8 cellular contexts compared by ENCODE assay signal in the genomic region with DNA sequence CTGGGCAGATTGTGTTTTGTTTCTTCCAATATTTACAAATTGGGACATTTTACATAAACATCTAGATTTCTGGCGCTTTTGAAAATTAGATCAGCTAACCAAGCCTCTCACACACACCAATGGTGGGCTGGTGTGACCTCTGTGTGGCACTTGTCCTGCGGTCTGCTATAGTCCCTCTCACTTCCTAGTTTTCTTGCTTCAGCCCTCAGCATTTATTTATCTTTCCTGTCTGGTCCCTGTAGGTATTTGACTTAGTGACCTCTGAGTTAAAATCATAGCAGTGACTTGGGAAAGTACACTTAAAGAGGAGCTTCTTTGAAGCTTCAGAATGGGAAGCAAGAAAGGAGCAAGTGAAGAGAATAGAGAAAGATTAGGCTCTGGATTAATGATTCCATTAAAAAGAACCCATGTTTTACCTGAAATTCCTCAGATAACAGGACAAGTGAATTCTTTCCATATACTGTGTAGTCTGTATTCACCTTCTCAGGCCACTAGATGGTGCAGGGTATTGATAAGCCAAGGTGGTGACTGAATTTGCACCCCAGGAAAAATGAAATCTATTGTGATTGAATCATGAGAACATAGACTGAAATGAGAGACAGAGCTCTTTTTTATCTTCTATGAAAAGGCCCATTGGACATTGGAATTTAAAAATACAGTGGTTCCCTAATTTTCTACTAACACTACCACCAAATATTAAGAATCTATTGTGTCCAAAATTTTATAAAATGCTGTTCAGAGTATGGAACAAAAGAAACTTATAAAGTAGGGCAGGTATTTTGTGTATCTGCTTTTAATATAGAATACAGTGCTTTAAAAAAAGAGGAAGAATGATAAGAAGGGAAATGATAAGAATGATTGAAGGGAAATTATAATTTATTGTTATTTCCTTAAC.
DNase-seq lines count a peak whose midpoint lies in the region; ATAC-seq and TF ChIP-seq lines count a peak whose summit lies in the region.

No MANE protein-coding gene starts in this region.

- H3K27ac ChIP-seq in RWPE1: no peak overlapping the region

- peak; percentile 65 for ATAC-seq in HG02870 (IDR thresholded peaks at IDR 0.05; ENCODE audit: unreplicated experiment)

- no peak overlapping the region for H3K4me3 ChIP-seq in GM12865 (ENCODE audit: low read depth, low read length)

- POLR2A ChIA-PET in RWPE1 (lab: Yijun Ruan, JAX; ENCODE audit: low non-redundant PET): no interaction called here

- peak; percentile 65 for TF ChIP-seq CTCF in GM12865 (IDR thresholded peaks at IDR 0.05; ENCODE audit: insufficient read depth, low read depth, low read length, missing control alignments)
- TF ChIP-seq CTCF in RWPE1 (conservative IDR thresholded peaks at IDR 0.05; ENCODE audit: low read depth): peak; percentile 70

- DNase-seq in AG08396 (ENCODE audit: low spot score) (peak; percentile 21), GM12865 (ENCODE audit: low read depth) (peak; percentile 69), RWPE1 (ENCODE audit: low spot score) (peak; percentile 42), iPS-NIHi11 (ENCODE audit: low spot score) (peak; percentile 39), NCI-H1930 (lab: John Stamatoyannopoulos, UW) (no peak), HPDE6-E6E7 (ENCODE audit: extremely low spot score) (no peak), NCI-H526 treated with DMSO at 0.1 percent for 48 hours (lab: John Stamatoyannopoulos, UW) (no peak)

- CTCF ChIA-PET in RWPE1 (lab: Yijun Ruan, JAX): interaction anchor here (0.5 to 1.1 kb wide), 5 partner anchors 26 to 289 kb away, joined by 3 to 5 read pairs (median 3); no protein-coding TSS in a partner anchor

Comparison
In these comparisons a context has a peak if more than half of its experiments do, and no peak if none do; other contexts are left out.
1. DNase-seq: peak in AG08396 (single experiment), GM12865 (single experiment), RWPE1 (single experiment) and iPS-NIHi11 (single experiment); none in NCI-H1930 (0 of 2), HPDE6-E6E7 (single experiment) and NCI-H526 treated with DMSO at 0.1 percent for 48 hours (single experiment).